ENCODE assay signal across 1 cellular context in genomic region chr14:31456841-31457664, GRCh38.
TF ChIP-seq lines count a peak whose summit lies in the region.

TSS of gene DTD2 (minus strand) at chr14:31457506. CDS start at chr14:31457393, 113 bp downstream.

TF ChIP-seq in K562, 482 proteins besides CTCF, POLR2A, EP300 and RAD21 (continued from another document and continues in another):
- TF ChIP-seq ZMIZ1 (IDR thresholded peaks at IDR 0.05; ENCODE audit: low read depth in 2 of 2, low read length in 2 of 2) (no peak), GABPB1 (CRISPR knock-in tag; IDR thresholded peaks at IDR 0.05) (peak; percentile 61; the same call in 1 of the 2 replicates), ZFP30 (CRISPR knock-in tag; IDR thresholded peaks at IDR 0.05; ENCODE audit: borderline replicate concordance) (no peak), CTBP1 (IDR thresholded peaks at IDR 0.05; ENCODE audit: borderline replicate concordance) (peak; percentile 70; the same call in 1 of the 2 replicates), DACH1 (IDR thresholded peaks at IDR 0.05; ENCODE audit: partially characterized antibody) (peak; percentile 11), TEAD1 (CRISPR knock-in tag; IDR thresholded peaks at IDR 0.05) (no peak), ZNF143 (CRISPR knock-in tag; IDR thresholded peaks at IDR 0.05) (no peak), TCF3 (CRISPR knock-in tag; IDR thresholded peaks at IDR 0.05) (peak; percentile 25; the same call in 1 of the 2 replicates), HMGN3 (IDR thresholded peaks at IDR 0.05; ENCODE audit: borderline replicate concordance, extremely low read depth, insufficient read length, low read depth, low read length) (peak; percentile 45), ZNF75A (CRISPR knock-in tag; IDR thresholded peaks at IDR 0.05) (no peak), MEF2D (tag; conservative IDR thresholded peaks at IDR 0.05; ENCODE audit: low read depth) (no peak), GTF2E2 (tag; IDR thresholded peaks at IDR 0.05) (peak; percentile 54; the same call in 1 of the 2 replicates), ZNF511 (CRISPR knock-in tag; IDR thresholded peaks at IDR 0.05) (peak; percentile 90), NBN (IDR thresholded peaks at IDR 0.05; ENCODE audit: low read depth) (no peak), COPS2 (conservative IDR thresholded peaks at IDR 0.05) (no peak), FIP1L1 (IDR thresholded peaks at IDR 0.05; ENCODE audit: low read depth, low read length, poor library complexity, severe bottlenecking) (peak; percentile 70), ZBTB33 (CRISPR knock-in tag; IDR thresholded peaks at IDR 0.05) (no peak), FOXK1 (CRISPR knock-in tag; IDR thresholded peaks at IDR 0.05; ENCODE audit: borderline replicate concordance) (peak; percentile 47; the same call in 1 of the 2 replicates), LCOR (CRISPR knock-in tag; IDR thresholded peaks at IDR 0.05) (peak; percentile 73), NFE2 (IDR thresholded peaks at IDR 0.05; ENCODE audit: low read depth) (peak; percentile 16; the same call in 1 of the 2 replicates), ZNF644 (tag; IDR thresholded peaks at IDR 0.05; ENCODE audit: low read depth) (0 out of 2 replicates have a peak, but pooled peaks have one; percentile 20), POLR2AphosphoS5 (IDR thresholded peaks at IDR 0.05; ENCODE audit: control insufficient read depth, insufficient read depth, low read depth, low read length) (peak; percentile 54), ZNF354B (CRISPR knock-in tag; IDR thresholded peaks at IDR 0.05) (no peak), KHSRP (IDR thresholded peaks at IDR 0.05) (no peak), SMAD4 (CRISPR knock-in tag; conservative IDR thresholded peaks at IDR 0.05) (peak; percentile 57), FOXK2 (conservative IDR thresholded peaks at IDR 0.05 in 1 of 2, IDR thresholded peaks at IDR 0.05 in 1 of 2; ENCODE audit: low read depth in 2 of 2) (0 out of 4 replicates have a peak, but pooled peaks have one; percentile 12), MBD1 (CRISPR knock-in tag; IDR thresholded peaks at IDR 0.05) (no peak), RBM22 (IDR thresholded peaks at IDR 0.05; ENCODE audit: low read depth, low read length, poor library complexity, severe bottlenecking) (peak; percentile 53), NFXL1 (CRISPR knock-in tag; IDR thresholded peaks at IDR 0.05) (no peak), SAFB (IDR thresholded peaks at IDR 0.05; ENCODE audit: borderline replicate concordance, low read depth, low read length) (no peak), LARP7 (IDR thresholded peaks at IDR 0.05) (no peak), PTBP1 (IDR thresholded peaks at IDR 0.05; ENCODE audit: low read depth, low read length) (no peak), ZNF561 (CRISPR knock-in tag; conservative IDR thresholded peaks at IDR 0.05) (no peak), AFF1 (IDR thresholded peaks at IDR 0.05; ENCODE audit: low read depth in 1 of 2, partially characterized antibody in 2 of 2) (no peak), MAX (CRISPR knock-in tag; IDR thresholded peaks at IDR 0.05) (peak; percentile 80), ZNF586 (CRISPR knock-in tag; conservative IDR thresholded peaks at IDR 0.05) (no peak), ZNF766 (CRISPR knock-in tag; conservative IDR thresholded peaks at IDR 0.05) (0 out of 2 replicates have a peak, but pooled peaks have one; percentile 29), ZNF24 (IDR thresholded peaks at IDR 0.05) (no peak), ZNF707 (CRISPR knock-in tag; conservative IDR thresholded peaks at IDR 0.05) (no peak), TCF7L2 (IDR thresholded peaks at IDR 0.05; ENCODE audit: low read depth, low read length) (no peak), RNF219 (CRISPR knock-in tag; IDR thresholded peaks at IDR 0.05) (no peak), TEAD4 (IDR thresholded peaks at IDR 0.05; ENCODE audit: low read length) (no peak), TEAD4 (CRISPR knock-in tag; IDR thresholded peaks at IDR 0.05; ENCODE audit: borderline replicate concordance) (no peak), MTA2 (IDR thresholded peaks at IDR 0.05; ENCODE audit: low read depth) (no peak), SMAD2 (IDR thresholded peaks at IDR 0.05; ENCODE audit: low read depth, low read length) (no peak), ZFPM2 (CRISPR knock-in tag; IDR thresholded peaks at IDR 0.05) (no peak), GATAD2B (IDR thresholded peaks at IDR 0.05; ENCODE audit: borderline replicate concordance) (no peak), SP2 (IDR thresholded peaks at IDR 0.05; ENCODE audit: extremely low read depth, low read depth, low read length, poor library complexity, severe bottlenecking) (no peak), ZNF217 (CRISPR knock-in tag; IDR thresholded peaks at IDR 0.05) (no peak), MNT (conservative IDR thresholded peaks at IDR 0.05) (peak; percentile 81 to 92), PHF8 (IDR thresholded peaks at IDR 0.05; ENCODE audit: borderline replicate concordance, low read length) (peak; percentile 93)
